In the genomic region with DNA sequence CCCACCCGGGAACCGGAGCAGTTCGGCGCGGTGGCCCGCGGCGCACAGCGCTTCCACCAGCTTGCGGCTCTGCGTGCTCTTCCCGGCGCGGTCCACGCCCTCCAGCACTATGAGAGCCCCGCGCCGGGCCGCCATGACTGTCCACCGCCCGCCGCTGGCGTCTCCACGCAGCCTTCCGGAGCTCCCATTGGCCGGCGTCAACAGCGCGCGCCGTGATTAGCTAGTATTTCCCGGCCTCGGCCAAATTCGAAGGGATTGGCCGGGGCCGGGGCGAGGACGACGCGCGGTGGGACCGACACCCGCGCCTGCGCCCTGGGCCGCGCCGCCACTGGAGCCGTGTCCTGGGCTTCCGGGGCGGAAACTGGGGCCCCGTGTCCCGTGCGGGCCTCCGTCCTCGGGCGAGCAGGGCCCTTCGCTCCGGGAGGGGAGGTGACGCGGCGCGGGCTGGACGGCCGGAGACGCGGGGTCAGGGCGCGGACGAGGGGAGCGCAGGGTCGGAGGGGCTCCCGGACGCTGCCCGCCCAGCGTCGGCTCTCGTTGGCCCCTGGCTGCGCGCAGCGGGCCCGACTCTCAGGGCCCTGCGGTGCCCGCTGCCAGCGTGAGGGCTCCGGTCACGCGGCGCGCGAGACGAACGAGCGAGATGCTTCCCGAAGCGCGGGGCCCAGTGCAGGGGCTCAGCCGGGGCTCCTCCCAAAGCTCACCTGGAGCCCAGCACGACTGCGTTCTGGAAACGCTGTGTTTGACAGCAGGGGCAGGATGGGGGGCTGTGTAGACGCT, we compare ENCODE assay signal across 8 cellular contexts. TPM values are rescaled to one million over a fixed set of nuclear protein-coding genes. Genes with fewer than 3 reads are reported as not detected.
DNase-seq lines count a peak whose midpoint lies in the region; ATAC-seq and TF ChIP-seq lines count a peak whose summit lies in the region.

A gene with protein sequence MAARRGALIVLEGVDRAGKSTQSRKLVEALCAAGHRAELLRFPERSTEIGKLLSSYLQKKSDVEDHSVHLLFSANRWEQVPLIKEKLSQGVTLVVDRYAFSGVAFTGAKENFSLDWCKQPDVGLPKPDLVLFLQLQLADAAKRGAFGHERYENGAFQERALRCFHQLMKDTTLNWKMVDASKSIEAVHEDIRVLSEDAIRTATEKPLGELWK (minus strand): TSS at position 167 of the 777 bp plus-strand sequence. CDS start 32 bp downstream, at position 135.

- H3K27me3 Mint-ChIP-seq in activated naive CD8-positive, alpha-beta T cell = no peaks in the 10 kb centered on the region
- H3K27me3 Mint-ChIP-seq in osteocyte (ENCODE audit: unreplicated experiment) = no peaks in the 10 kb centered on the region

- peaks cover 17% of the 10 kb centered on the region for H3K4me1 Mint-ChIP-seq in activated naive CD8-positive, alpha-beta T cell (ENCODE audit: low read depth)
- H3K4me1 Mint-ChIP-seq in osteocyte (ENCODE audit: unreplicated experiment) = peaks cover 20% of the 10 kb centered on the region

- DNase-seq in GM10266 (ENCODE audit: extremely low spot score) = peak; percentile 99
- DNase-seq in NCI-H1105 treated with DMSO at 0.1 percent for 48 hours (lab: John Stamatoyannopoulos, UW) = peak; percentile 92
- DNase-seq in SKM-1 treated with dmso at 0.1 percent for 144 hours (lab: John Stamatoyannopoulos, UW; ENCODE audit: unreplicated experiment) = peak; percentile 94
- DNase-seq in glomerular visceral epithelial cell (ENCODE audit: extremely low spot score) = peak; percentile 97
- DNase-seq in osteocyte (ENCODE audit: extremely low spot score, unreplicated experiment) = peak; percentile 99
- DNase-seq in thoracic aorta (ENCODE audit: low spot score) = peak; percentile 77

- H3K27ac Mint-ChIP-seq in activated naive CD8-positive, alpha-beta T cell = peak within 1 kb of the TSS; percentile 96
- H3K27ac Mint-ChIP-seq in osteocyte (ENCODE audit: unreplicated experiment) = peak within 1 kb of the TSS; percentile 87

- H3K4me3 ChIP-seq in thoracic aorta = peak within 1 kb of the TSS; percentile 100

- H3K27me3 ChIP-seq in thoracic aorta (replicated peaks; ENCODE audit: insufficient read depth) = no peaks in the 10 kb centered on the region

- no peaks in the 10 kb centered on the region for H3K9me3 ChIP-seq in thoracic aorta

- H3K36me3 Mint-ChIP-seq in activated naive CD8-positive, alpha-beta T cell = no peaks in the 10 kb centered on the region
- H3K36me3 Mint-ChIP-seq in osteocyte (ENCODE audit: unreplicated experiment) = peaks cover 3% of the 10 kb centered on the region

- ATAC-seq in HG02623 (IDR thresholded peaks at IDR 0.05; ENCODE audit: unreplicated experiment) = peak; percentile 89
- peak; percentile 83 for ATAC-seq in thoracic aorta (ENCODE audit: insufficient number of reproducible peaks, low FRiP score, low read depth)

- TF ChIP-seq CTCF in GM10266 (IDR thresholded peaks at IDR 0.05; ENCODE audit: control insufficient read depth, insufficient read depth, low read depth, missing control alignments) = no peak
- TF ChIP-seq CTCF in osteocyte (IDR thresholded peaks at IDR 0.05) = no peak
- no peak for TF ChIP-seq CTCF in thoracic aorta (IDR thresholded peaks at IDR 0.05)

- peaks cover 14 to 29% of the 10 kb centered on the region in 2 donors for H3K4me1 ChIP-seq in thoracic aorta (ENCODE audit: control insufficient read depth in 1 of 2, low read depth in 2 of 2)

- H3K4me3 Mint-ChIP-seq in activated naive CD8-positive, alpha-beta T cell = peak within 1 kb of the TSS; percentile 96
- peak within 1 kb of the TSS; percentile 89 for H3K4me3 Mint-ChIP-seq in osteocyte (ENCODE audit: unreplicated experiment)

- peaks cover 20% of the 10 kb centered on the region for H3K36me3 ChIP-seq in thoracic aorta

- no peaks in the 10 kb centered on the region for H3K9me3 Mint-ChIP-seq in activated naive CD8-positive, alpha-beta T cell (ENCODE audit: low read depth)
- no peaks in the 10 kb centered on the region for H3K9me3 Mint-ChIP-seq in osteocyte (ENCODE audit: unreplicated experiment)

- peak within 1 kb of the TSS; percentile 87 to 96 for H3K27ac ChIP-seq in thoracic aorta

RNA-seq across cellular contexts. Expression of the gene that starts here (rescaled TPM):
- total RNA-seq in osteocyte (26.3 and 28.8 TPM in 2 replicates), thoracic aorta (1 to 10 TPM; 6.2 to 6.4 TPM)

Comparison
In these comparisons a context has a peak if more than half of its experiments do, and no peak if none do; other contexts are left out.
1. Peak in every context shown above with its lines: DNase-seq, ATAC-seq, H3K4me3 ChIP-seq and H3K27ac ChIP-seq.